ENCODE assay signal across 8 cellular contexts in the genomic region with DNA sequence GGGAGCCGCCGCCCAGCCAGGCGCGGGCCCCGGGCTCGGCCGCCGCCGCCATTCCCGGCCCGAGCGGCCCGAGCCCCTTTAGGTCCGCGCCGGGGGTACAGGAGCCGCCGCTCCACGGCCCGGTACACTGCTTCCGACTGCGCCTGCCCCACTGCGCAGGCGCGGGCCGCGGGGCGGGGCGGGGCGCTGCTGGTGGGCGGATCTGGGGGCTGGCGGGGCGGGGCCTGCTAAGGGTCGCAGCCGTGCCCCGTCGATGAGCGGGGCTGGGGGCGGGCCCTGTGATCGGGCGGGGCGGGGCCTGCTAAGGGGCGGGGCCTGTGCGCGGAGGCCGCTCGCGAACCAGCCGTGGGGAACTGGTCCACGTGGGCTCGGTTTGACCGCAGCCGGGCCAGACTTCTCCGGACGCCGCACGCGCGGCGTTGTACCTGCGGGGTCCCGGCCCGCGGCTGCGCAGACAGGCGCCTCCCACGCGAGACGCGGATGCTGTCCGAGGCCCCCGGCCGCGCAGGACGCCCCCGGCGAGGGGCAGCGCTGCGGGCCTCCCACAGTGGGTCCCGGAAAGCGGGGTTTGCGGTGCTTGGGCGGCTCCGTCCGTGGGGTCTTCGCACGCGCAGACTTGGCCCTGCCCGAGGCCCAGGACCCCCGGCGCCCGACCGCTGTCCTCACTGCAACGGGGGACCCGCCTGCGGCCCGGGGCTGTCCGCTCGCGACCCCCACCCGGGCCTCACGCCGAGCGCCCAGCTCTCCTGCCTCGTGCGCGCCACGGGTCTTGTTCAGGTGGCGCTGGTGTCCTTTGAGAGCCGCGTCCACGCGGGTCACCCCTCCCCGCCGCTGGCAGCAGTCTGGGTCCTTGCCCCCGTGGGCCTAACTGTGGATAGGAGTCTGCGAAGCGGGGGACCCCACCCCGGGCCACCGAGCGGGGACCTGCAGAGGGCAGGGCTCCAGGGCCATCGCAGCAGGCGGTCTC. TPM values are rescaled to one million over a fixed set of nuclear protein-coding genes. Genes with fewer than 3 reads are reported as not detected.
A peak's percentile ranks its signal among the peaks of the same experiment; 100 is the strongest.
DNase-seq lines count a peak whose midpoint lies in the region; ATAC-seq and TF ChIP-seq lines count a peak whose summit lies in the region.

Gene DGKQ (minus strand): TSS at position 139 of the 967 bp plus-strand sequence. CDS start 87 bp downstream, at position 52.

- no peaks in the 10 kb centered on the region for H3K79me2 ChIP-seq in parathyroid adenoma

- H3K36me3 Mint-ChIP-seq in CD4-positive, alpha-beta T cell (ENCODE audit: low read depth): no peaks in the 10 kb centered on the region
- H3K36me3 Mint-ChIP-seq in activated naive CD8-positive, alpha-beta T cell: no peaks in the 10 kb centered on the region

- peak within 1 kb of the TSS; percentile 93 for H3K4me2 ChIP-seq in parathyroid adenoma (ENCODE audit: low read length)

- peak in 1 of 2 donors; percentile 57 for TF ChIP-seq POLR2A in thyroid gland (IDR thresholded peaks at IDR 0.05)

- DNase-seq in CD4-positive, alpha-beta T cell: peak; percentile 78 to 92 (median 88)
- peak; percentile 12 to 64 for DNase-seq in SW 1271 (lab: John Stamatoyannopoulos, UW)
- peak; percentile 93 for DNase-seq in Right ventricle myocardium superior
- peak; percentile 76 to 80 for DNase-seq in thyroid gland

- ATAC-seq in CD4-positive, alpha-beta T cell (ENCODE audit: poor library complexity): peak; percentile 94
- ATAC-seq in GM21367 (IDR thresholded peaks at IDR 0.05; ENCODE audit: unreplicated experiment): peak; percentile 52
- peak; percentile 99 for ATAC-seq in Right ventricle myocardium superior (ENCODE audit: poor library complexity)

- H3K9ac ChIP-seq in HUES6 (ENCODE audit: low read length) (peak within 1 kb of the TSS; percentile 53), parathyroid adenoma (peak within 1 kb of the TSS; percentile 19)

- no peak for TF ChIP-seq CTCF in CD4-positive, alpha-beta T cell (IDR thresholded peaks at IDR 0.05)
- no peak for TF ChIP-seq CTCF in parathyroid adenoma (IDR thresholded peaks at IDR 0.05)
- TF ChIP-seq CTCF in thyroid gland (IDR thresholded peaks at IDR 0.05): no peak

- H3K9me3 ChIP-seq in CD4-positive, alpha-beta T cell (ENCODE audit: control insufficient read depth, low read length): no peaks in the 10 kb centered on the region
- H3K9me3 ChIP-seq in HUES6 (ENCODE audit: control insufficient read depth, insufficient read depth, low read depth, low read length) (peaks cover 5% of the 10 kb centered on the region), parathyroid adenoma (ENCODE audit: control insufficient read depth, low read length) (no peaks in the 10 kb centered on the region), thyroid gland (no peaks in the 10 kb centered on the region)

- H3K4me3 ChIP-seq in HUES6 (ENCODE audit: low read depth, low read length) (peak within 1 kb of the TSS; percentile 87), parathyroid adenoma (ENCODE audit: low read depth, low read length) (peak within 1 kb of the TSS; percentile 69), thyroid gland (replicated peaks in 1 of 3) (peak within 1 kb of the TSS; percentile 25 to 72 (median 70))

- intact Hi-C loops in CD4-positive, alpha-beta T cell (cut with DNase I, micrococcal nuclease): loop anchor here (1.0 to 5.0 kb wide), 6 partner anchors 14 to 268 kb away; partner anchors contain the start of genes GAK (in 2 of the 2), TMEM175 (in 2 of the 2), FGFRL1 (in 1 of the 2) and IDUA (in 1 of the 2)
- intact Hi-C loops in Right ventricle myocardium superior (cut with DNase I) (no loop called here), thyroid gland (cut with DNase I) (loop anchor here (2.0 kb wide), 1 partner anchor 41 kb away; the partner anchor contains the start of genes GAK and TMEM175)

- H3K27ac Mint-ChIP-seq in CD4-positive, alpha-beta T cell: no peak within 1 kb of the TSS
- H3K27ac Mint-ChIP-seq in activated naive CD8-positive, alpha-beta T cell: no peak within 1 kb of the TSS

- H3K9me3 Mint-ChIP-seq in CD4-positive, alpha-beta T cell: no peaks in the 10 kb centered on the region
- H3K9me3 Mint-ChIP-seq in activated naive CD8-positive, alpha-beta T cell (ENCODE audit: low read depth): no peaks in the 10 kb centered on the region

- H3K4me3 Mint-ChIP-seq in CD4-positive, alpha-beta T cell: peak within 1 kb of the TSS; percentile 60
- H3K4me3 Mint-ChIP-seq in activated naive CD8-positive, alpha-beta T cell: peak within 1 kb of the TSS; percentile 44

- peak within 1 kb of the TSS; percentile 66 for H2AFZ ChIP-seq in parathyroid adenoma

- no peaks in the 10 kb centered on the region for H3K36me3 ChIP-seq in HUES6 (ENCODE audit: control insufficient read depth, insufficient read depth, low read length)
- no peaks in the 10 kb centered on the region for H3K36me3 ChIP-seq in parathyroid adenoma (ENCODE audit: control insufficient read depth, insufficient read depth, low read length)
- H3K36me3 ChIP-seq in thyroid gland: no peaks in the 10 kb centered on the region

- WGBS in thyroid gland, 2 donors: 51 to 69% methylated on average over 8 to 20 of the region's 123 CpGs

- H3K27ac ChIP-seq in CD4-positive, alpha-beta T cell (ENCODE audit: low read depth, low read length): no peak within 1 kb of the TSS
- H3K27ac ChIP-seq in HUES6 (ENCODE audit: low read depth, low read length) (no peak within 1 kb of the TSS), parathyroid adenoma (no peak within 1 kb of the TSS), thyroid gland (no peak within 1 kb of the TSS)

- POLR2A ChIA-PET in CD4-positive, alpha-beta T cell (lab: Charles Lee): interaction anchor here (1.1 to 1.5 kb wide), 2 partner anchors 13 to 37 kb away, joined by 5 read pairs; partner anchors contain the start of genes FGFRL1 and IDUA

- no peaks in the 10 kb centered on the region for H3K4me1 Mint-ChIP-seq in CD4-positive, alpha-beta T cell (ENCODE audit: low read depth)
- peaks cover 11% of the 10 kb centered on the region for H3K4me1 Mint-ChIP-seq in activated naive CD8-positive, alpha-beta T cell (ENCODE audit: low read depth)

- no peaks in the 10 kb centered on the region for H3K27me3 ChIP-seq in CD4-positive, alpha-beta T cell (ENCODE audit: control insufficient read depth, insufficient read depth, low read length)
- H3K27me3 ChIP-seq in HUES6 (ENCODE audit: control insufficient read depth, insufficient read depth, low read length): peaks cover 53% of the 10 kb centered on the region
- H3K27me3 ChIP-seq in parathyroid adenoma (ENCODE audit: control insufficient read depth, insufficient read depth, low read length): no peaks in the 10 kb centered on the region
- H3K27me3 ChIP-seq in thyroid gland: no peaks in the 10 kb centered on the region

- H3K27me3 Mint-ChIP-seq in CD4-positive, alpha-beta T cell: no peaks in the 10 kb centered on the region
- no peaks in the 10 kb centered on the region for H3K27me3 Mint-ChIP-seq in activated naive CD8-positive, alpha-beta T cell

- CTCF ChIA-PET in CD4-positive, alpha-beta T cell (lab: Charles Lee): interaction anchor here (0.9 to 1.0 kb wide), 2 partner anchors 14 to 37 kb away, joined by 3 read pairs; no protein-coding TSS in a partner anchor

- H3K4me1 ChIP-seq in HUES6 (ENCODE audit: control insufficient read depth, insufficient read depth, low read length) (peaks cover 23% of the 10 kb centered on the region; the same call in 1 of the 2 replicates), parathyroid adenoma (no peaks in the 10 kb centered on the region), thyroid gland (peaks cover 16 to 21% of the 10 kb centered on the region in 2 donors)

RNA-seq across cellular contexts. Expression of gene DGKQ, which starts in this region (rescaled TPM):
- total RNA-seq in CD4-positive, alpha-beta T cell: 10 to 100 TPM; 17.6 to 19.2 TPM
- total RNA-seq in Right ventricle myocardium superior (3.3 TPM), thyroid gland (10 to 100 TPM; 10.2 to 17.0 (median 11.6) TPM)

Comparison
In these comparisons a context has a peak if more than half of its experiments do, and no peak if none do; other contexts are left out.
1. DNase-seq: peak in every context shown above with its lines; median percentile 93 in Right ventricle myocardium superior; 88 in CD4-positive, alpha-beta T cell; 78 in thyroid gland; 38 in SW 1271.